Comparison of ENCODE assay signal across 11 cellular contexts in genomic region chr5:111234125-111234524, GRCh38. TPM values are rescaled to one million over a fixed set of nuclear protein-coding genes. Genes with fewer than 3 reads are reported as not detected.
DNase-seq lines count a peak whose midpoint lies in the region; ATAC-seq and TF ChIP-seq lines count a peak whose summit lies in the region.
"Had no signal": no experiment of that assay in that cellular context is flagged by ENCODE, and none has a peak within 500 bp of the region (broad histone marks: within the 10 kb centered on the region; RNA-seq: fewer than 3 reads in every experiment).

No MANE protein-coding gene starts in this region.

- peak overlapping the region; percentile 1 for H3K4me3 Mint-ChIP-seq in activated naive CD4-positive, alpha-beta T cell treated with anti-CD3 and anti-CD28 coated beads for 36 hours
- H3K4me3 Mint-ChIP-seq in T-cell = peak overlapping the region; percentile 64 to 82 (median 72)
- H3K4me3 Mint-ChIP-seq in stimulated activated effector memory CD8-positive, alpha-beta T cell treated with anti-CD3 and anti-CD28 coated beads, Interleukin-12 subunit alpha, Interleukin-12 subunit beta, amount 100 ng/mL, for 72 hours = peak overlapping the region; percentile 54

- H3K27me3 Mint-ChIP-seq in activated naive CD4-positive, alpha-beta T cell treated with anti-CD3 and anti-CD28 coated beads for 36 hours (ENCODE audit: low read depth) = no peaks in the 10 kb centered on the region
- no peaks in the 10 kb centered on the region for H3K27me3 Mint-ChIP-seq in T-cell

- intact Hi-C loops in activated naive CD4-positive, alpha-beta T cell treated with anti-CD3 and anti-CD28 coated beads for 36 hours (cut with micrococcal nuclease) = loop anchor here (10.0 kb wide), 1 partner anchor 1741 kb away; the partner anchor contains the start of gene DCP2

- ATAC-seq in HG02870 (IDR thresholded peaks at IDR 0.05; ENCODE audit: unreplicated experiment) (peak; percentile 26), T-cell (replicated peaks in 1 of 4) (peak; percentile 32 to 57 (median 50))
- ATAC-seq in stimulated activated effector memory CD8-positive, alpha-beta T cell treated with anti-CD3 and anti-CD28 coated beads, Interleukin-12 subunit alpha, Interleukin-12 subunit beta, amount 100 ng/mL, for 72 hours = no peak
- ATAC-seq: activated CD4-positive, CD25-positive, alpha-beta regulatory T cell treated with anti-CD3 and anti-CD28 coated beads, Interleukin-2, amount 50 U/mL, for 24 hours had no signal

- no peak for TF ChIP-seq CTCF in RWPE1 (conservative IDR thresholded peaks at IDR 0.05; ENCODE audit: low read depth)

- POLR2A ChIA-PET in T-cell (lab: Charles Lee) (interaction anchor here (0.6 to 1.2 kb wide), 2 partner anchors 9 to 13 kb away, joined by 3 to 4 read pairs; no protein-coding TSS in a partner anchor), RWPE1 (lab: Yijun Ruan, JAX; ENCODE audit: low non-redundant PET) (no interaction called here)

- peaks cover 3% of the 10 kb centered on the region for H3K36me3 Mint-ChIP-seq in activated naive CD4-positive, alpha-beta T cell treated with anti-CD3 and anti-CD28 coated beads for 36 hours (ENCODE audit: low read depth)
- H3K36me3 Mint-ChIP-seq in T-cell = peaks cover 28% of the 10 kb centered on the region
- H3K36me3 Mint-ChIP-seq in stimulated activated effector memory CD8-positive, alpha-beta T cell treated with anti-CD3 and anti-CD28 coated beads, Interleukin-12 subunit alpha, Interleukin-12 subunit beta, amount 100 ng/mL, for 72 hours = peaks cover 11% of the 10 kb centered on the region

- DNase-seq in activated naive CD4-positive, alpha-beta T cell treated with anti-CD3 and anti-CD28 coated beads for 36 hours = no peak
- no peak for DNase-seq in activated naive CD4-positive, alpha-beta T cell treated with Interleukin-2 at 50 U/mL for 16 hours
- DNase-seq in T-cell (no peak), LoVo (ENCODE audit: low spot score) (no peak), RWPE1 (ENCODE audit: low spot score) (no peak), amniotic stem cell (lab: John Stamatoyannopoulos, UW) (no peak)
- no peak for DNase-seq in stimulated activated effector memory CD8-positive, alpha-beta T cell treated with anti-CD3 and anti-CD28 coated beads, Interleukin-12 subunit alpha, Interleukin-12 subunit beta, amount 100 ng/mL, for 72 hours (ENCODE audit: low spot score in 2 of 2)
- DNase-seq: DMS153 had no signal

- CTCF ChIA-PET in activated naive CD4-positive, alpha-beta T cell treated with anti-CD3 and anti-CD28 coated beads for 36 hours (lab: Charles Lee) = interaction anchor here (2.9 to 7.8 kb wide), 2 partner anchors 12 to 20 kb away, joined by 7 to 55 read pairs; no protein-coding TSS in a partner anchor
- CTCF ChIA-PET in T-cell (lab: Charles Lee) (interaction anchor here in 1 of 2 donors (3.4 kb wide), 1 partner anchor 12 kb away, joined by 14 read pairs; no protein-coding TSS in a partner anchor), RWPE1 (lab: Yijun Ruan, JAX) (no interaction called here)

- H3K4me1 Mint-ChIP-seq in activated naive CD4-positive, alpha-beta T cell treated with anti-CD3 and anti-CD28 coated beads for 36 hours (ENCODE audit: low read depth) = peaks cover 90% of the 10 kb centered on the region
- H3K4me1 Mint-ChIP-seq in T-cell = peaks cover 88 to 92% (median 91%) of the 10 kb centered on the region in 3 donors
- H3K4me1 Mint-ChIP-seq in stimulated activated effector memory CD8-positive, alpha-beta T cell treated with anti-CD3 and anti-CD28 coated beads, Interleukin-12 subunit alpha, Interleukin-12 subunit beta, amount 100 ng/mL, for 72 hours = peaks cover 91% of the 10 kb centered on the region

- no peak overlapping the region for H3K27ac ChIP-seq in RWPE1
- H3K27ac ChIP-seq: vagina had no signal

- no peaks in the 10 kb centered on the region for H3K9me3 Mint-ChIP-seq in activated naive CD4-positive, alpha-beta T cell treated with anti-CD3 and anti-CD28 coated beads for 36 hours
- no peaks in the 10 kb centered on the region for H3K9me3 Mint-ChIP-seq in T-cell
- no peaks in the 10 kb centered on the region for H3K9me3 Mint-ChIP-seq in stimulated activated effector memory CD8-positive, alpha-beta T cell treated with anti-CD3 and anti-CD28 coated beads, Interleukin-12 subunit alpha, Interleukin-12 subunit beta, amount 100 ng/mL, for 72 hours

- H3K27ac Mint-ChIP-seq in activated naive CD4-positive, alpha-beta T cell treated with anti-CD3 and anti-CD28 coated beads for 36 hours = no peak overlapping the region
- peak overlapping the region; percentile 95 to 96 for H3K27ac Mint-ChIP-seq in T-cell
- H3K27ac Mint-ChIP-seq in stimulated activated effector memory CD8-positive, alpha-beta T cell treated with anti-CD3 and anti-CD28 coated beads, Interleukin-12 subunit alpha, Interleukin-12 subunit beta, amount 100 ng/mL, for 72 hours = peak overlapping the region; percentile 94

RNA-seq across cellular contexts. Expression of gene CAMK4, which starts 9.9 kb away (rescaled TPM):
- total RNA-seq in activated naive CD4-positive, alpha-beta T cell treated with anti-CD3 and anti-CD28 coated beads for 36 hours = 10 to 100 TPM; 40.6 to 44.4 TPM
- 100 to 1,000 TPM; 120 to 274 (median 243) TPM for total RNA-seq in T-cell

Comparison
In these comparisons a context has a peak if more than half of its experiments do, and no peak if none do; other contexts are left out.
1. H3K4me3 Mint-ChIP-seq: peak in every context shown above with its lines; median percentile 72 in T-cell; 54 in stimulated activated effector memory CD8-positive, alpha-beta T cell treated with anti-CD3 and anti-CD28 coated beads, Interleukin-12 subunit alpha, Interleukin-12 subunit beta, amount 100 ng/mL, for 72 hours; 1 in activated naive CD4-positive, alpha-beta T cell treated with anti-CD3 and anti-CD28 coated beads for 36 hours.